Comparison of ENCODE assay signal across 26 cellular contexts in the genomic region with DNA sequence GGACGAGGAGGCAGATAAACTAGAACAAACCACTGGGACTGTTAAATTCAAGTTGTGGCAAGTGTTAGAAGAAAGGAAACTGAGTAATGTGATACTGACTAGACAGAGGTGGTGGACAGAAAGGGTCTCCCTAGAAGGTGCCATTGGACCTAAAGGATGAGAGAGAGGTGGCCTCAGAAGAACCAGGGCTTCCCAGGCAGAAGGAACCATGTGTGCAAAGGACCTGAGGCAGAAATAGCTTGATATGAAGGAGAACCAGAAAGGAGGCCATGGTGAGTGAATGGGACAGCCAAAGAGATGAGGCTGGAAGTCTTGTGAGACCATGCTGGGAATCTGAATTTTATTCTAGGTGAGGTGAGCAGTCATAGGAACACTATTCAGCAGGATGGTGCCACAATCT. TPM values are rescaled to one million over a fixed set of nuclear protein-coding genes. Genes with fewer than 3 reads are reported as not detected.
DNase-seq lines count a peak whose midpoint lies in the region; ATAC-seq and TF ChIP-seq lines count a peak whose summit lies in the region.
"Had no signal": no experiment of that assay in that cellular context is flagged by ENCODE, and none has a peak within 500 bp of the region (broad histone marks: within the 10 kb centered on the region; RNA-seq: fewer than 3 reads in every experiment).

No MANE protein-coding gene starts in this region.

- TF ChIP-seq CTCF in CD4-positive, alpha-beta T cell (IDR thresholded peaks at IDR 0.05) = no peak
- TF ChIP-seq CTCF in neural crest cell (conservative IDR thresholded peaks at IDR 0.05) (no peak), type B pancreatic cell (conservative IDR thresholded peaks at IDR 0.05) (no peak)

- peaks cover 8% of the 10 kb centered on the region for H3K9me3 Mint-ChIP-seq in CD4-positive, alpha-beta T cell
- H3K9me3 Mint-ChIP-seq in neural crest cell = peaks cover 18% of the 10 kb centered on the region
- H3K9me3 Mint-ChIP-seq in type B pancreatic cell = peaks cover 13% of the 10 kb centered on the region

- peaks cover 10% of the 10 kb centered on the region for H3K27me3 ChIP-seq in CD4-positive, alpha-beta T cell (ENCODE audit: control insufficient read depth, insufficient read depth, low read length)
- H3K27me3 ChIP-seq: BLaER1 treated with 17β-estradiol and CSF1 and Interleukin-3, amounts not matched to agents 10 nM and 100 nM had no signal

- CTCF ChIA-PET in CD4-positive, alpha-beta T cell (lab: Charles Lee) = no interaction called here

- peaks cover 3% of the 10 kb centered on the region for H3K36me3 Mint-ChIP-seq in CD4-positive, alpha-beta T cell (ENCODE audit: low read depth)
- H3K36me3 Mint-ChIP-seq in neural crest cell (ENCODE audit: low read depth) = peaks cover 13% of the 10 kb centered on the region
- no peaks in the 10 kb centered on the region for H3K36me3 Mint-ChIP-seq in type B pancreatic cell

- H3K9me3 ChIP-seq in CD4-positive, alpha-beta T cell (ENCODE audit: control insufficient read depth, low read length) = peaks cover 22% of the 10 kb centered on the region

- ATAC-seq in CD4-positive, alpha-beta T cell (ENCODE audit: poor library complexity) = no peak
- ATAC-seq: A549 had no signal

- POLR2A ChIA-PET in CD4-positive, alpha-beta T cell (lab: Charles Lee) = no interaction called here

- H3K27ac ChIP-seq in CD4-positive, alpha-beta T cell (ENCODE audit: low read depth, low read length) = no peak overlapping the region
- H3K27ac ChIP-seq: 22Rv1; A549; BLaER1 treated with 17β-estradiol and CSF1 and Interleukin-3, amounts not matched to agents 10 nM and 100 nM; C4-2B had no signal

- H3K27ac Mint-ChIP-seq in CD4-positive, alpha-beta T cell = no peak overlapping the region
- no peak overlapping the region for H3K27ac Mint-ChIP-seq in neural crest cell (ENCODE audit: unreplicated experiment)
- H3K27ac Mint-ChIP-seq in type B pancreatic cell = peak overlapping the region; percentile 17
- H3K27ac Mint-ChIP-seq: B cell; CD4-positive, alpha-beta memory T cell had no signal

- DNase-seq in CD4-positive, alpha-beta T cell = no peak
- peak; percentile 5 for DNase-seq in epidermal melanocyte (ENCODE audit: insufficient read length, low spot score)
- DNase-seq in neural crest cell (ENCODE audit: low read depth, low spot score) = no peak
- no peak for DNase-seq in type B pancreatic cell (ENCODE audit: extremely low spot score, unreplicated experiment)
- no peak for DNase-seq in GF-D8 (lab: John Stamatoyannopoulos, UW)
- DNase-seq in retina = no peak
- no peak for DNase-seq in T-helper 9 cell
- DNase-seq: AML-193; CD4-positive, alpha-beta memory T cell; CD8-positive, alpha-beta memory T cell; COR-L47; DMS 273 treated with DMSO at 0.1 percent for 48 hours; DMS153; DMS53; DMS79; DND-41; EL; GDM1 had no signal

- H3K4me3 Mint-ChIP-seq in CD4-positive, alpha-beta T cell = peak overlapping the region; percentile 2
- peak overlapping the region; percentile 56 for H3K4me3 Mint-ChIP-seq in neural crest cell
- H3K4me3 Mint-ChIP-seq in type B pancreatic cell = no peak overlapping the region
- H3K4me3 Mint-ChIP-seq: B cell; CD4-positive, alpha-beta memory T cell; CD8-positive, alpha-beta memory T cell had no signal

- peaks cover 17% of the 10 kb centered on the region for H3K4me1 Mint-ChIP-seq in CD4-positive, alpha-beta T cell (ENCODE audit: low read depth)
- H3K4me1 Mint-ChIP-seq in neural crest cell (peaks cover 15% of the 10 kb centered on the region), type B pancreatic cell (ENCODE audit: unreplicated experiment) (peaks cover 15% of the 10 kb centered on the region)

- peaks cover 18% of the 10 kb centered on the region for H3K27me3 Mint-ChIP-seq in CD4-positive, alpha-beta T cell
- peaks cover 3% of the 10 kb centered on the region for H3K27me3 Mint-ChIP-seq in neural crest cell (ENCODE audit: low read depth)
- H3K27me3 Mint-ChIP-seq in type B pancreatic cell = peaks cover 2% of the 10 kb centered on the region

- intact Hi-C loops in CD4-positive, alpha-beta T cell (cut with DNase I, micrococcal nuclease) = no loop called here

RNA-seq across cellular contexts. Expression of gene SYDE1, which starts 2.8 kb away (rescaled TPM):
- under 1 TPM in 1 of 2 experiments, not detected in 1; 0.22 TPM for total RNA-seq in CD4-positive, alpha-beta T cell
- total RNA-seq in neural crest cell = 23.8 and 24.7 TPM in 2 replicates
- 7.3 and 23.7 TPM in 2 replicates for total RNA-seq in type B pancreatic cell (ENCODE audit: low replicate concordance)
- total RNA-seq: B cell; CD4-positive, alpha-beta memory T cell had no signal

RNA-seq across cellular contexts. Expression of gene OR1I1, which starts 22.4 kb away (rescaled TPM):
- not detected for total RNA-seq in CD4-positive, alpha-beta T cell
- total RNA-seq in neural crest cell (not detected in 2 replicates), type B pancreatic cell (ENCODE audit: low replicate concordance) (not detected in 2 replicates)
- total RNA-seq: A172; B cell; CD4-positive, alpha-beta memory T cell; CD8-positive, alpha-beta memory T cell; Daoy; G401 had no signal

RNA-seq across cellular contexts. Expression of gene CASP14, which starts 55.1 kb away (rescaled TPM):
- total RNA-seq in CD4-positive, alpha-beta T cell = not detected
- not detected in 2 replicates for total RNA-seq in neural crest cell
- not detected in 2 replicates for total RNA-seq in type B pancreatic cell (ENCODE audit: low replicate concordance)
- total RNA-seq: A172; B cell; CD4-positive, alpha-beta memory T cell; CD8-positive, alpha-beta memory T cell; Daoy; G401 had no signal
